24 cellular contexts compared by ENCODE assay signal in genomic region chr2:234818937-234819336, GRCh38.
DNase-seq lines count a peak whose midpoint lies in the region; ATAC-seq and TF ChIP-seq lines count a peak whose summit lies in the region.
"Had no signal": no experiment of that assay in that cellular context is flagged by ENCODE, and none has a peak within 500 bp of the region (broad histone marks: within the 10 kb centered on the region; RNA-seq: fewer than 3 reads in every experiment).

No MANE protein-coding gene starts in this region.

- TF ChIP-seq POLR2A in breast epithelium (IDR thresholded peaks at IDR 0.05) (no peak), transverse colon (IDR thresholded peaks at IDR 0.05) (no peak)

- H3K9me3 Mint-ChIP-seq in type B pancreatic cell = no peaks in the 10 kb centered on the region
- H3K9me3 Mint-ChIP-seq: activated CD4-positive, alpha-beta memory T cell treated with anti-CD3 and anti-CD28 coated beads, Interleukin-2, amount 10 ng/mL, durations not matched to agents 7 days and 5 days; mesothelial cell of epicardium; natural killer cell treated with Interleukin-12 subunit alpha and Interleukin-12 subunit beta and Interleukin-15 and Interleukin-18, amount 100 ng/mL, for 72 hours; WTC11 had no signal

- DNase-seq in mammary epithelial cell (no peak), breast epithelium (ENCODE audit: low spot score in 2 of 2) (no peak), fibroblast of mammary gland (ENCODE audit: low read depth) (no peak), type B pancreatic cell (ENCODE audit: extremely low spot score, unreplicated experiment) (no peak), transverse colon (no peak)
- DNase-seq: 8988T; activated CD4-positive, alpha-beta memory T cell treated with anti-CD3 and anti-CD28 coated beads, Interleukin-2, amount 10 ng/mL, durations not matched to agents 7 days and 5 days; activated naive CD4-positive, alpha-beta T cell; amygdala; CD4-positive, CD25-positive, alpha-beta regulatory T cell; DMS79; NCI-H1105 treated with DMSO at 0.1 percent for 48 hours; NCI-H524; posterior cingulate gyrus; SHP77 treated with DMSO at 0.1 percent for 48 hours; small intestine; stimulated activated CD4-positive, alpha-beta T cell treated with anti-CD3 and anti-CD28 coated beads, Interleukin-4, amount 100 ng/mL, for 1 hour; T-helper 2 cell had no signal

- no peaks in the 10 kb centered on the region for H3K4me1 ChIP-seq in mammary epithelial cell (ENCODE audit: insufficient read depth, low read length)
- no peaks in the 10 kb centered on the region for H3K4me1 ChIP-seq in breast epithelium
- H3K4me1 ChIP-seq in transverse colon = no peaks in the 10 kb centered on the region

- ATAC-seq in HG03460 (IDR thresholded peaks at IDR 0.05; ENCODE audit: unreplicated experiment) (no peak), GM19455 (IDR thresholded peaks at IDR 0.05; ENCODE audit: unreplicated experiment) (no peak)
- ATAC-seq: natural killer cell treated with Interleukin-12 subunit alpha and Interleukin-12 subunit beta and Interleukin-15 and Interleukin-18, amount 100 ng/mL, for 72 hours; WTC11 had no signal

- H3K27ac ChIP-seq in mammary epithelial cell (ENCODE audit: insufficient read depth, low read depth, low read length) (no peak overlapping the region), breast epithelium (no peak overlapping the region), VCaP (no peak overlapping the region), transverse colon (no peak overlapping the region)

- H3K4me3 ChIP-seq in mammary epithelial cell (replicated peaks in 1 of 3; ENCODE audit: insufficient read depth in 1 of 3, low read depth in 2 of 3, low read length in 3 of 3) (no peak overlapping the region), breast epithelium (no peak overlapping the region), fibroblast of mammary gland (ENCODE audit: control insufficient read depth, low read depth, low read length) (no peak overlapping the region), transverse colon (no peak overlapping the region)

- no peaks in the 10 kb centered on the region for H3K79me2 ChIP-seq in mammary epithelial cell (ENCODE audit: insufficient read depth, low read length)

- H3K27me3 Mint-ChIP-seq in type B pancreatic cell = peaks cover 3% of the 10 kb centered on the region

- H3K4me3 Mint-ChIP-seq in type B pancreatic cell = no peak overlapping the region
- H3K4me3 Mint-ChIP-seq: activated CD4-positive, alpha-beta memory T cell treated with anti-CD3 and anti-CD28 coated beads, Interleukin-2, amount 10 ng/mL, durations not matched to agents 7 days and 5 days; CD4-positive, CD25-positive, alpha-beta regulatory T cell; mesothelial cell of epicardium; natural killer cell treated with Interleukin-12 subunit alpha and Interleukin-12 subunit beta and Interleukin-15 and Interleukin-18, amount 100 ng/mL, for 72 hours; WTC11 had no signal

- H4K20me1 ChIP-seq in mammary epithelial cell (ENCODE audit: insufficient read depth, low read length) = no peaks in the 10 kb centered on the region

- WGBS in mammary epithelial cell (ENCODE audit: low coverage, missing lambda C conversion rate) = 67% methylated on average over 3 of the region's 3 CpGs
- 70 to 93% methylated on average over 2 to 3 of the region's 3 CpGs for WGBS in transverse colon (ENCODE audit: low coverage in 1 of 2), 2 donors

- dilution Hi-C loops in mammary epithelial cell (cut with HindIII; ENCODE audit: low sequenced_read_pairs) = no loop called here

- no peaks in the 10 kb centered on the region for H3K36me3 ChIP-seq in mammary epithelial cell (ENCODE audit: insufficient read depth, low read length)
- no peaks in the 10 kb centered on the region for H3K36me3 ChIP-seq in breast epithelium
- H3K36me3 ChIP-seq in transverse colon = no peaks in the 10 kb centered on the region

- H3K4me1 Mint-ChIP-seq in type B pancreatic cell (ENCODE audit: unreplicated experiment) = peaks cover 5% of the 10 kb centered on the region
- H3K4me1 Mint-ChIP-seq: activated CD4-positive, alpha-beta memory T cell treated with anti-CD3 and anti-CD28 coated beads, Interleukin-2, amount 10 ng/mL, durations not matched to agents 7 days and 5 days; CD4-positive, CD25-positive, alpha-beta regulatory T cell; mesothelial cell of epicardium had no signal

- TF ChIP-seq CTCF in mammary epithelial cell (conservative IDR thresholded peaks at IDR 0.05 in 1 of 2, IDR thresholded peaks at IDR 0.05 in 1 of 2; ENCODE audit: extremely low read depth in 1 of 2, insufficient read depth in 1 of 2, low read depth in 1 of 2, low read length in 2 of 2) = peak; percentile 15 to 16
- peak in 1 of 3 donors; percentile 21 for TF ChIP-seq CTCF in breast epithelium (IDR thresholded peaks at IDR 0.05)
- peak; percentile 31 for TF ChIP-seq CTCF in VCaP (conservative IDR thresholded peaks at IDR 0.05)
- TF ChIP-seq CTCF in fibroblast of mammary gland (conservative IDR thresholded peaks at IDR 0.05; ENCODE audit: control insufficient read depth, insufficient read depth, low read depth, low read length) = peak; percentile 4
- TF ChIP-seq CTCF in type B pancreatic cell (conservative IDR thresholded peaks at IDR 0.05) = peak; percentile 58
- TF ChIP-seq CTCF in transverse colon (IDR thresholded peaks at IDR 0.05) = no peak

- no peaks in the 10 kb centered on the region for H3K36me3 Mint-ChIP-seq in type B pancreatic cell
- H3K36me3 Mint-ChIP-seq: CD4-positive, CD25-positive, alpha-beta regulatory T cell; mesothelial cell of epicardium; natural killer cell treated with Interleukin-12 subunit alpha and Interleukin-12 subunit beta and Interleukin-15 and Interleukin-18, amount 100 ng/mL, for 72 hours; WTC11 had no signal

- no peak overlapping the region for H3K9ac ChIP-seq in mammary epithelial cell (ENCODE audit: insufficient read depth, low read length)

- BruUV-seq in mammary epithelial cell (replicated peaks; lab: Mats Ljungman, UMichigan) = no TSS peak

- no peaks in the 10 kb centered on the region for H3K27me3 ChIP-seq in mammary epithelial cell (ENCODE audit: insufficient read depth, low read length)
- H3K27me3 ChIP-seq in breast epithelium = no peaks in the 10 kb centered on the region
- H3K27me3 ChIP-seq in transverse colon = no peaks in the 10 kb centered on the region

- intact Hi-C loops in mammary epithelial cell (cut with micrococcal nuclease) = no loop called here
- intact Hi-C loops in breast epithelium (cut with DNase I; ENCODE audit: low total_unique reads) = no loop called here
- intact Hi-C loops in transverse colon (cut with DNase I; ENCODE audit: low total_unique reads) = no loop called here

- in situ Hi-C loops in mammary epithelial cell (cut with MboI; ENCODE audit: low sequenced_read_pairs in 2 of 2) (no loop called here), transverse colon (cut with MboI; ENCODE audit: low pct_ligation_motif_present in 1 of 4, low pct_unique_long_range_greater_than_20kb in 1 of 4, low sequenced_read_pairs in 3 of 4) (no loop called here)

- no peak overlapping the region for H3K4me2 ChIP-seq in mammary epithelial cell (ENCODE audit: insufficient read depth, low read depth, low read length)

- TF ChIP-seq EP300 in transverse colon (IDR thresholded peaks at IDR 0.05; ENCODE audit: low read depth) = no peak

- no peaks in the 10 kb centered on the region for H3K9me3 ChIP-seq in mammary epithelial cell (replicated peaks; ENCODE audit: insufficient read depth, low read length)
- H3K9me3 ChIP-seq in breast epithelium = no peaks in the 10 kb centered on the region
- H3K9me3 ChIP-seq in transverse colon = no peaks in the 10 kb centered on the region

- H2AFZ ChIP-seq in mammary epithelial cell (ENCODE audit: low read depth, low read length) = no peak overlapping the region

- CTCF ChIA-PET in mammary epithelial cell (lab: Charles Lee; ENCODE audit: low non-redundant PET) = no interaction called here

- no peak overlapping the region for H3K27ac Mint-ChIP-seq in type B pancreatic cell
- H3K27ac Mint-ChIP-seq: activated CD4-positive, alpha-beta memory T cell treated with anti-CD3 and anti-CD28 coated beads, Interleukin-2, amount 10 ng/mL, durations not matched to agents 7 days and 5 days; CD4-positive, CD25-positive, alpha-beta regulatory T cell; mesothelial cell of epicardium; natural killer cell treated with Interleukin-12 subunit alpha and Interleukin-12 subunit beta and Interleukin-15 and Interleukin-18, amount 100 ng/mL, for 72 hours; WTC11 had no signal

Comparison
In these comparisons a context has a peak if more than half of its experiments do, and no peak if none do; other contexts are left out.
1. CTCF ChIP-seq: peak in mammary epithelial cell (2 of 2), VCaP (single experiment), fibroblast of mammary gland (single experiment) and type B pancreatic cell (single experiment); none in transverse colon (0 of 5).